16 cellular contexts compared by ENCODE assay signal in the genomic region with DNA sequence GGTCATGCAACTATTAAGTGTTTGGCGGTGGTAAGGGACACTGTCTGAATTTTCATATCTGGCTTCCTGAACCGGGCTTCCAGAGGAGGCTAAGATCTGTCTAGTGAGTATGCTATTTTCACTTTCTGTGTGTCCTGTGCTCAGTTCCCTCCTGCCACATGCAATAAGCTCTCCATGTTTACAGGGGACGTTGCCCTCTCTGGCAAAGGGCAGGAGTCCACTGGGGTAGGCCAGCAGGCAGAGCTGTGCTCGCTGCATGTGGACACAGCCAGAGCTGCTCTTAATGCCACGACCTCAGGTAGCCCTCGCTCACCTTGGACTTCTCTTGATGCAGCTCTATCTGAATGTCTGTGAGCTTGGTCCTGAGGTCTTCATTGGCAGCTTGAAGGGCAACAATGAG.
"Had no signal": no experiment of that assay in that cellular context is flagged by ENCODE, and none has a peak within 500 bp of the region (broad histone marks: within the 10 kb centered on the region; RNA-seq: fewer than 3 reads in every experiment).

No MANE protein-coding gene starts in this region.

- H3K27me3 ChIP-seq: dorsolateral prefrontal cortex, esophagus muscularis mucosa, gastrocnemius medialis, sigmoid colon, transverse colon had no signal

- H3K4me3 ChIP-seq: dorsolateral prefrontal cortex, esophagus muscularis mucosa, gastrocnemius medialis, sigmoid colon, skin epidermis, thoracic aorta, transverse colon had no signal

- H3K9me3 ChIP-seq: esophagus muscularis mucosa, gastrocnemius medialis, sigmoid colon, thoracic aorta, transverse colon had no signal

- H3K36me3 ChIP-seq: esophagus muscularis mucosa, gastrocnemius medialis, sigmoid colon, thoracic aorta, transverse colon had no signal

- DNase-seq: cortex of kidney; dorsolateral prefrontal cortex; effector memory CD8-positive, alpha-beta T cell; gastrocnemius medialis; kidney; left cardiac atrium; left ventricle myocardium superior; mesendoderm; naive B cell; sigmoid colon; stimulated activated CD4-positive, alpha-beta T cell treated with anti-CD3 and anti-CD28 coated beads, Interleukin-12 subunit alpha, Interleukin-12 subunit beta, amount 100 ng/mL, for 4 hours; transverse colon had no signal

- H3K27ac ChIP-seq: epithelial cell of prostate, esophagus muscularis mucosa, gastrocnemius medialis, sigmoid colon, skin epidermis, thoracic aorta, transverse colon had no signal

- H3K4me1 ChIP-seq: gastrocnemius medialis had no signal

- ATAC-seq: effector memory CD8-positive, alpha-beta T cell; gastrocnemius medialis; left cardiac atrium; left ventricle myocardium superior had no signal
